Comparison of ENCODE assay signal across 17 cellular contexts in genomic region chr12:93429448-93429847, GRCh38. TPM values are rescaled to one million over a fixed set of nuclear protein-coding genes. Genes with fewer than 3 reads are reported as not detected.
A peak's percentile ranks its signal among the peaks of the same experiment; 100 is the strongest.
DNase-seq lines count a peak whose midpoint lies in the region; ATAC-seq and TF ChIP-seq lines count a peak whose summit lies in the region.
"Had no signal": no experiment of that assay in that cellular context is flagged by ENCODE, and none has a peak within 500 bp of the region (broad histone marks: within the 10 kb centered on the region; RNA-seq: fewer than 3 reads in every experiment).

No MANE protein-coding gene starts in this region.

- H3K4me3 Mint-ChIP-seq in IgD-negative memory B cell: peak overlapping the region in 1 of 4 donors; percentile 86
- H3K4me3 Mint-ChIP-seq: CD4-positive, alpha-beta T cell; HFFc6 had no signal

- peaks cover 2% of the 10 kb centered on the region for H3K36me3 Mint-ChIP-seq in IgD-negative memory B cell

- no peaks in the 10 kb centered on the region for H3K27me3 ChIP-seq in gastrocnemius medialis
- H3K27me3 ChIP-seq: BE2C, Peyer's patch, SJSA1 had no signal

- no peak for ATAC-seq in gastrocnemius medialis
- no peak for ATAC-seq in GM21576 (IDR thresholded peaks at IDR 0.05; ENCODE audit: unreplicated experiment)
- ATAC-seq: HepG2 had no signal

- in situ Hi-C loops in gastrocnemius medialis (cut with MboI; ENCODE audit: low sequenced_read_pairs in 4 of 4): no loop called here

- no peaks in the 10 kb centered on the region for H3K9me3 Mint-ChIP-seq in IgD-negative memory B cell
- H3K9me3 Mint-ChIP-seq: CD4-positive, alpha-beta T cell; HFFc6 had no signal

- no peak overlapping the region for H3K4me3 ChIP-seq in epithelial cell of esophagus (ENCODE audit: low read length)
- H3K4me3 ChIP-seq in gastrocnemius medialis: no peak overlapping the region
- H3K4me3 ChIP-seq: Peyer's patch, SJSA1 had no signal

- peaks cover 57 to 71% (median 66%) of the 10 kb centered on the region in 3 donors for H3K4me1 Mint-ChIP-seq in IgD-negative memory B cell

- no peaks in the 10 kb centered on the region for H3K36me3 ChIP-seq in gastrocnemius medialis
- H3K36me3 ChIP-seq: BE2C, Peyer's patch, SJSA1 had no signal

- peak overlapping the region; percentile 23 to 69 (median 48) for H3K27ac ChIP-seq in gastrocnemius medialis
- H3K27ac ChIP-seq: SJSA1 had no signal

- H3K4me1 ChIP-seq in gastrocnemius medialis: peaks cover 67 to 91% of the 10 kb centered on the region in 2 donors
- H3K4me1 ChIP-seq: SJSA1 had no signal

- TF ChIP-seq POLR2A in gastrocnemius medialis (IDR thresholded peaks at IDR 0.05): no peak

- no peaks in the 10 kb centered on the region for H3K9me3 ChIP-seq in gastrocnemius medialis
- H3K9me3 ChIP-seq: BE2C, Peyer's patch, SJSA1 had no signal

- intact Hi-C loops in gastrocnemius medialis (cut with DNase I; ENCODE audit: low total_unique reads): no loop called here

- TF ChIP-seq CTCF in epithelial cell of esophagus (IDR thresholded peaks at IDR 0.05; ENCODE audit: insufficient read depth, low read depth, low read length, missing control alignments) (no peak), gastrocnemius medialis (IDR thresholded peaks at IDR 0.05 in 4 of 5, conservative IDR thresholded peaks at IDR 0.05 in 1 of 5) (no peak)

- peak overlapping the region; percentile 73 to 93 (median 92) for H3K27ac Mint-ChIP-seq in IgD-negative memory B cell
- H3K27ac Mint-ChIP-seq: HFFc6 had no signal

- DNase-seq in NCI-H2171 treated with DMSO at 0.1 percent for 48 hours (lab: John Stamatoyannopoulos, UW) (peak; percentile 43), NCI-H2171 (lab: John Stamatoyannopoulos, UW) (no peak), epithelial cell of esophagus (ENCODE audit: low read depth) (peak; percentile 63), gastrocnemius medialis (no peak), NCI-H526 (lab: John Stamatoyannopoulos, UW) (no peak)
- no peak for DNase-seq in effector CD4-positive, alpha-beta T cell
- DNase-seq: BE2C; CD4-positive, alpha-beta T cell; HFFc6; NCI-H1417 treated with DMSO at 0.1 percent for 48 hours; NCI-H187 treated with DMSO at 0.1 percent for 48 hours; NCI-H446 treated with DMSO at 0.1 percent for 48 hours; Peyer's patch had no signal

- no peaks in the 10 kb centered on the region for H3K27me3 Mint-ChIP-seq in IgD-negative memory B cell
- H3K27me3 Mint-ChIP-seq: CD4-positive, alpha-beta T cell had no signal

RNA-seq across cellular contexts. Expression of gene UBE2N, which starts 12.3 kb away (rescaled TPM):
- polyA plus RNA-seq in IgD-negative memory B cell: 245 TPM
- 10 to 100 TPM; 26.5 to 46.8 (median 30.5) TPM for total RNA-seq in gastrocnemius medialis

RNA-seq across cellular contexts. Expression of gene MRPL42, which starts 37.9 kb away (rescaled TPM):
- 84.5 TPM for polyA plus RNA-seq in IgD-negative memory B cell
- total RNA-seq in gastrocnemius medialis: 10 to 100 TPM; 14.0 to 44.6 (median 34.8) TPM

RNA-seq across cellular contexts. Expression of gene NUDT4, which starts 51.7 kb away (rescaled TPM):
- polyA plus RNA-seq in IgD-negative memory B cell: 99.0 TPM
- total RNA-seq in gastrocnemius medialis: 100 to 1,000 TPM in 1 of 4 donors, 10 to 100 TPM in 3; 26.8 to 299 (median 51.1) TPM

Comparison
In these comparisons a context has a peak if more than half of its experiments do, and no peak if none do; other contexts are left out.
1. DNase-seq: peak in NCI-H2171 treated with DMSO at 0.1 percent for 48 hours (single experiment) and epithelial cell of esophagus (single experiment); none in NCI-H2171 (single experiment), gastrocnemius medialis (0 of 2), effector CD4-positive, alpha-beta T cell (single experiment) and NCI-H526 (0 of 2).